Comparison of ENCODE assay signal across 8 cellular contexts in the genomic region with DNA sequence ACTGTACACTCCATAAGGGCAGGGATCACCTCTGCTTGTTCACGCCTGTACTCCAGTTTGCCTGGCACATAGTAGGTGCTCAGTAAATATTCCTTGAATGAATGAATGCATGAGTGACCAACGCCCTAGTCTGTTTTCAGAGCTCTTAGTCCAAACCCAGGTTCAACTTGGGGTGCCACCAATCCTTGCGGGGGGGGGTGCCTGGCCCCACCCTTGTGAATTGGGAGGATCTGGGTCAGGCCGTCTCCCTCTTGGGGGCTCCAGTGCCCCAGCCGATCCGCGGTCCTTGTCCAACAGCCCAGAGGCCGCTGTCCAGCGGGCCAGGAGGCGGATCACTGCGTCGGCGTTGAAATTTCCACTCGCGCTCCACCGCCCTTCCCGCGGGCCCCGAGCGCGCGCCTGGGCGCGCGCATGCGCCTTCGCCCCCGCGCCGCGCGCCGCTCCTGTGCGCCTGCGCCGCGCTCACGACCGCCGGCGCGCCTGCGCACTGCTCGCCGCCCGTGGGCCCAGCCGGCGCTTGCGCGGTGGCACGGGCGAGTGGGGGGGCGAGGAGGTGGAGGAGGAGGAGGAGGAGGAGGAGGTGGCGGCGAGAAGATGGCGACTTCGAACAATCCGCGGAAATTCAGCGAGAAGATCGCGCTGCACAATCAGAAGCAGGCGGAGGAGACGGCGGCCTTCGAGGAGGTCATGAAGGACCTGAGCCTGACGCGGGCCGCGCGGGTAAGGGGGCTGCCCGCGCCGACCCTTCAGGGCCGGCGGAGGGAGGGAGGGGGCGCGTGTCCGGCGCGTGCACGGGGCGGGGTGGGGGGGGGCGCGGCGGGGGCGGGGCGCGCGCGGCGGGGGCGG. TPM values are rescaled to one million over a fixed set of nuclear protein-coding genes. Genes with fewer than 3 reads are reported as not detected.
DNase-seq lines count a peak whose midpoint lies in the region; ATAC-seq and TF ChIP-seq lines count a peak whose summit lies in the region.

A gene with protein sequence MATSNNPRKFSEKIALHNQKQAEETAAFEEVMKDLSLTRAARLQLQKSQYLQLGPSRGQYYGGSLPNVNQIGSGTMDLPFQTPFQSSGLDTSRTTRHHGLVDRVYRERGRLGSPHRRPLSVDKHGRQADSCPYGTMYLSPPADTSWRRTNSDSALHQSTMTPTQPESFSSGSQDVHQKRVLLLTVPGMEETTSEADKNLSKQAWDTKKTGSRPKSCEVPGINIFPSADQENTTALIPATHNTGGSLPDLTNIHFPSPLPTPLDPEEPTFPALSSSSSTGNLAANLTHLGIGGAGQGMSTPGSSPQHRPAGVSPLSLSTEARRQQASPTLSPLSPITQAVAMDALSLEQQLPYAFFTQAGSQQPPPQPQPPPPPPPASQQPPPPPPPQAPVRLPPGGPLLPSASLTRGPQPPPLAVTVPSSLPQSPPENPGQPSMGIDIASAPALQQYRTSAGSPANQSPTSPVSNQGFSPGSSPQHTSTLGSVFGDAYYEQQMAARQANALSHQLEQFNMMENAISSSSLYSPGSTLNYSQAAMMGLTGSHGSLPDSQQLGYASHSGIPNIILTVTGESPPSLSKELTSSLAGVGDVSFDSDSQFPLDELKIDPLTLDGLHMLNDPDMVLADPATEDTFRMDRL (plus strand): TSS at position 572 of the 846 bp plus-strand sequence. CDS start 23 bp downstream, at position 595.

- H3K36me3 Mint-ChIP-seq in activated T-helper 1 cell treated with anti-CD3 and anti-CD28 coated beads, Interleukin-12 subunit alpha, Interleukin-12 subunit beta, Interleukin-2, Interleukin-4 antibody, amounts not matched to agents 30 ng/mL and 10 ng/mL and 1 ng/mL, durations not matched to agents 14 hours and 24 hours and 36 hours (ENCODE audit: low read depth): no peaks in the 10 kb centered on the region
- H3K36me3 Mint-ChIP-seq in naive thymus-derived CD4-positive, alpha-beta T cell: no peaks in the 10 kb centered on the region
- H3K36me3 Mint-ChIP-seq in stimulated activated effector memory CD8-positive, alpha-beta T cell treated with anti-CD3 and anti-CD28 coated beads, Interleukin-12 subunit alpha, Interleukin-12 subunit beta, amount 100 ng/mL, for 72 hours: peaks cover 15% of the 10 kb centered on the region

- DNase-seq in Caki2 (ENCODE audit: low read depth): peak; percentile 83
- peak; percentile 72 for DNase-seq in KG1 (lab: John Stamatoyannopoulos, UW)
- peak; percentile 85 to 94 (median 93) for DNase-seq in Peyer's patch
- peak; percentile 91 for DNase-seq in activated T-helper 1 cell treated with anti-CD3 and anti-CD28 coated beads, Interleukin-12 subunit alpha, Interleukin-12 subunit beta, Interleukin-2, Interleukin-4 antibody, amounts not matched to agents 30 ng/mL and 10 ng/mL and 1 ng/mL, durations not matched to agents 14 hours and 24 hours and 36 hours (ENCODE audit: low spot score)
- DNase-seq in fibroblast of lung (ENCODE audit: low read depth in 2 of 2): peak; percentile 71 to 84
- DNase-seq in naive thymus-derived CD4-positive, alpha-beta T cell: peak; percentile 91 to 98 (median 96)
- peak; percentile 89 to 97 for DNase-seq in stimulated activated effector memory CD8-positive, alpha-beta T cell treated with anti-CD3 and anti-CD28 coated beads, Interleukin-12 subunit alpha, Interleukin-12 subunit beta, amount 100 ng/mL, for 72 hours (ENCODE audit: low spot score in 2 of 2)

- intact Hi-C loops in activated T-helper 1 cell treated with anti-CD3 and anti-CD28 coated beads, Interleukin-12 subunit alpha, Interleukin-12 subunit beta, Interleukin-2, Interleukin-4 antibody, amounts not matched to agents 30 ng/mL and 10 ng/mL and 1 ng/mL, durations not matched to agents 14 hours and 24 hours and 36 hours (cut with micrococcal nuclease): loop anchor here (1.0 to 5.0 kb wide), 2 partner anchors 47 to 96 kb away; a partner anchor contains a TSS
- intact Hi-C loops in naive thymus-derived CD4-positive, alpha-beta T cell (cut with micrococcal nuclease): loop anchor here (1.0 to 5.0 kb wide), 8 partner anchors 18 to 234 kb away; a partner anchor contains a TSS

- H3K27ac ChIP-seq in Peyer's patch (peak within 1 kb of the TSS; percentile 71 to 86 (median 78)), fibroblast of lung (ENCODE audit: insufficient read depth, low read length) (peak within 1 kb of the TSS; percentile 63)
- H3K27ac ChIP-seq in naive thymus-derived CD4-positive, alpha-beta T cell (ENCODE audit: low read depth, low read length): peak within 1 kb of the TSS; percentile 78

- CTCF ChIA-PET in naive thymus-derived CD4-positive, alpha-beta T cell (lab: Charles Lee): no interaction called here

- no peaks in the 10 kb centered on the region for H4K20me1 ChIP-seq in fibroblast of lung (ENCODE audit: control insufficient read depth, extremely low read depth, insufficient read depth, low read length)

- peak within 1 kb of the TSS; percentile 83 for H3K4me3 Mint-ChIP-seq in activated T-helper 1 cell treated with anti-CD3 and anti-CD28 coated beads, Interleukin-12 subunit alpha, Interleukin-12 subunit beta, Interleukin-2, Interleukin-4 antibody, amounts not matched to agents 30 ng/mL and 10 ng/mL and 1 ng/mL, durations not matched to agents 14 hours and 24 hours and 36 hours
- H3K4me3 Mint-ChIP-seq in naive thymus-derived CD4-positive, alpha-beta T cell: peak within 1 kb of the TSS; percentile 80 to 93 (median 87)
- H3K4me3 Mint-ChIP-seq in stimulated activated effector memory CD8-positive, alpha-beta T cell treated with anti-CD3 and anti-CD28 coated beads, Interleukin-12 subunit alpha, Interleukin-12 subunit beta, amount 100 ng/mL, for 72 hours: peak within 1 kb of the TSS; percentile 75

- no peaks in the 10 kb centered on the region for H3K9me3 ChIP-seq in Peyer's patch
- H3K9me3 ChIP-seq in fibroblast of lung (ENCODE audit: control insufficient read depth, insufficient read depth, low read depth, low read length): no peaks in the 10 kb centered on the region
- H3K9me3 ChIP-seq in naive thymus-derived CD4-positive, alpha-beta T cell (ENCODE audit: control insufficient read depth in 2 of 3, low read length in 3 of 3): no peaks in the 10 kb centered on the region

- H3K9me3 Mint-ChIP-seq in activated T-helper 1 cell treated with anti-CD3 and anti-CD28 coated beads, Interleukin-12 subunit alpha, Interleukin-12 subunit beta, Interleukin-2, Interleukin-4 antibody, amounts not matched to agents 30 ng/mL and 10 ng/mL and 1 ng/mL, durations not matched to agents 14 hours and 24 hours and 36 hours: no peaks in the 10 kb centered on the region
- no peaks in the 10 kb centered on the region for H3K9me3 Mint-ChIP-seq in naive thymus-derived CD4-positive, alpha-beta T cell
- H3K9me3 Mint-ChIP-seq in stimulated activated effector memory CD8-positive, alpha-beta T cell treated with anti-CD3 and anti-CD28 coated beads, Interleukin-12 subunit alpha, Interleukin-12 subunit beta, amount 100 ng/mL, for 72 hours: no peaks in the 10 kb centered on the region

- peak within 1 kb of the TSS; percentile 91 for H2AFZ ChIP-seq in fibroblast of lung (ENCODE audit: low read length)

- ATAC-seq in GM21529 (IDR thresholded peaks at IDR 0.05; ENCODE audit: unreplicated experiment): peak; percentile 71
- peak; percentile 94 for ATAC-seq in naive thymus-derived CD4-positive, alpha-beta T cell
- ATAC-seq in stimulated activated effector memory CD8-positive, alpha-beta T cell treated with anti-CD3 and anti-CD28 coated beads, Interleukin-12 subunit alpha, Interleukin-12 subunit beta, amount 100 ng/mL, for 72 hours: peak; percentile 80

- H3K4me3 ChIP-seq in Peyer's patch: peak within 1 kb of the TSS; percentile 53 to 88 (median 64)
- peak within 1 kb of the TSS; percentile 56 to 85 (median 72) for H3K4me3 ChIP-seq in fibroblast of lung (replicated peaks in 1 of 4; ENCODE audit: control extremely low read depth in 1 of 4, insufficient read depth in 1 of 4, low read depth in 3 of 4, low read length in 4 of 4)
- H3K4me3 ChIP-seq in naive thymus-derived CD4-positive, alpha-beta T cell (ENCODE audit: low read length): peak within 1 kb of the TSS; percentile 92

- H3K4me2 ChIP-seq in fibroblast of lung (ENCODE audit: extremely low read depth, insufficient read depth, low read length): peak within 1 kb of the TSS; percentile 99

- H3K9ac ChIP-seq in fibroblast of lung (ENCODE audit: insufficient read depth, low read length): peak within 1 kb of the TSS; percentile 88

- H3K79me2 ChIP-seq in fibroblast of lung (ENCODE audit: control insufficient read depth, insufficient read depth, low read length): peaks cover 7% of the 10 kb centered on the region

- H3K4me1 ChIP-seq in Peyer's patch (peaks cover 0 to 22% (median 10%) of the 10 kb centered on the region in 4 donors), fibroblast of lung (ENCODE audit: control insufficient read depth, extremely low read depth, insufficient read depth, low read length) (peaks cover 9% of the 10 kb centered on the region)
- H3K4me1 ChIP-seq in naive thymus-derived CD4-positive, alpha-beta T cell (ENCODE audit: control insufficient read depth in 2 of 2, insufficient read depth in 2 of 2, low read length in 2 of 2): peaks cover 12 to 16% of the 10 kb centered on the region in 2 donors

- TF ChIP-seq CTCF in Peyer's patch (IDR thresholded peaks at IDR 0.05): no peak
- no peak for TF ChIP-seq CTCF in fibroblast of lung (conservative IDR thresholded peaks at IDR 0.05 in 1 of 2, IDR thresholded peaks at IDR 0.05 in 1 of 2; ENCODE audit: low read depth in 1 of 2, low read length in 2 of 2)

- no peaks in the 10 kb centered on the region for H3K36me3 ChIP-seq in Peyer's patch
- H3K36me3 ChIP-seq in fibroblast of lung (ENCODE audit: control insufficient read depth, insufficient read depth, low read length): no peaks in the 10 kb centered on the region
- peaks cover 0 to 4% (median 0%) of the 10 kb centered on the region in 3 experiments for H3K36me3 ChIP-seq in naive thymus-derived CD4-positive, alpha-beta T cell (ENCODE audit: control insufficient read depth in 2 of 3, insufficient read depth in 3 of 3, low read length in 3 of 3)

- peak within 1 kb of the TSS; percentile 80 for H3K27ac Mint-ChIP-seq in activated T-helper 1 cell treated with anti-CD3 and anti-CD28 coated beads, Interleukin-12 subunit alpha, Interleukin-12 subunit beta, Interleukin-2, Interleukin-4 antibody, amounts not matched to agents 30 ng/mL and 10 ng/mL and 1 ng/mL, durations not matched to agents 14 hours and 24 hours and 36 hours
- H3K27ac Mint-ChIP-seq in naive thymus-derived CD4-positive, alpha-beta T cell: peak within 1 kb of the TSS; percentile 31 to 94 (median 90)
- peak within 1 kb of the TSS; percentile 89 for H3K27ac Mint-ChIP-seq in stimulated activated effector memory CD8-positive, alpha-beta T cell treated with anti-CD3 and anti-CD28 coated beads, Interleukin-12 subunit alpha, Interleukin-12 subunit beta, amount 100 ng/mL, for 72 hours

- H3K27me3 ChIP-seq in Peyer's patch (no peaks in the 10 kb centered on the region), fibroblast of lung (ENCODE audit: control insufficient read depth, insufficient read depth, low read length) (no peaks in the 10 kb centered on the region)
- no peaks in the 10 kb centered on the region for H3K27me3 ChIP-seq in naive thymus-derived CD4-positive, alpha-beta T cell (ENCODE audit: control insufficient read depth in 2 of 2, insufficient read depth in 2 of 2, low read length in 2 of 2)

- in situ Hi-C loops in Caki2 (cut with HindIII; ENCODE audit: low pct_unique_long_range_greater_than_20kb, low sequenced_read_pairs): no loop called here

- POLR2A ChIA-PET in naive thymus-derived CD4-positive, alpha-beta T cell (lab: Charles Lee): interaction anchor here (0.6 to 3.4 kb wide), 6 partner anchors 10 to 148 kb away, joined by 4 to 17 read pairs (median 5); a partner anchor contains a TSS

- H3K27me3 Mint-ChIP-seq in activated T-helper 1 cell treated with anti-CD3 and anti-CD28 coated beads, Interleukin-12 subunit alpha, Interleukin-12 subunit beta, Interleukin-2, Interleukin-4 antibody, amounts not matched to agents 30 ng/mL and 10 ng/mL and 1 ng/mL, durations not matched to agents 14 hours and 24 hours and 36 hours (ENCODE audit: insufficient read depth): peaks cover 2% of the 10 kb centered on the region
- peaks cover 0 to 3% (median 0%) of the 10 kb centered on the region in 5 donors for H3K27me3 Mint-ChIP-seq in naive thymus-derived CD4-positive, alpha-beta T cell

- peak in 1 of 2 donors; percentile 66 for TF ChIP-seq POLR2A in Peyer's patch (IDR thresholded peaks at IDR 0.05)

- peaks cover 6% of the 10 kb centered on the region for H3K4me1 Mint-ChIP-seq in activated T-helper 1 cell treated with anti-CD3 and anti-CD28 coated beads, Interleukin-12 subunit alpha, Interleukin-12 subunit beta, Interleukin-2, Interleukin-4 antibody, amounts not matched to agents 30 ng/mL and 10 ng/mL and 1 ng/mL, durations not matched to agents 14 hours and 24 hours and 36 hours (ENCODE audit: low read depth)
- H3K4me1 Mint-ChIP-seq in naive thymus-derived CD4-positive, alpha-beta T cell: peaks cover 6 to 45% (median 27%) of the 10 kb centered on the region in 7 donors
- peaks cover 17% of the 10 kb centered on the region for H3K4me1 Mint-ChIP-seq in stimulated activated effector memory CD8-positive, alpha-beta T cell treated with anti-CD3 and anti-CD28 coated beads, Interleukin-12 subunit alpha, Interleukin-12 subunit beta, amount 100 ng/mL, for 72 hours

RNA-seq across cellular contexts. Expression of the gene that starts here (rescaled TPM):
- 1.6 and 4.5 TPM in 2 replicates for total RNA-seq in Caki2 (2014; rRNA removed; shearing (Covaris generic); ENCODE audit: low replicate concordance)
- 10 to 100 TPM in 2 of 4 donors, 1 to 10 TPM in 2; 5.1 to 21.5 (median 9.4) TPM for total RNA-seq in Peyer's patch
- 6.1 and 7.6 TPM in 2 replicates for total RNA-seq in activated T-helper 1 cell treated with anti-CD3 and anti-CD28 coated beads, Interleukin-12 subunit alpha, Interleukin-12 subunit beta, Interleukin-2, Interleukin-4 antibody, amounts not matched to agents 30 ng/mL and 10 ng/mL and 1 ng/mL, durations not matched to agents 14 hours and 24 hours and 36 hours
- 2.0 and 2.1 TPM in 2 replicates for total RNA-seq in fibroblast of lung
- polyA plus RNA-seq in fibroblast of lung: 1.2 and 2.2 TPM in 2 replicates
- 6.5 and 8.6 TPM in 2 replicates for polyA plus RNA-seq in fibroblast of lung (2012)
- polyA minus RNA-seq in fibroblast of lung (ENCODE audit: low replicate concordance): 3.1 and 4.5 TPM in 2 replicates
- total RNA-seq in naive thymus-derived CD4-positive, alpha-beta T cell: 10 to 100 TPM in 4 of 5 experiments, 1 to 10 TPM in 1; 8.4 to 23.4 (median 22.3) TPM
- 1 to 10 TPM in 1 of 2 donors, under 1 TPM in 1; 0.97 to 1.7 TPM for polyA plus RNA-seq in naive thymus-derived CD4-positive, alpha-beta T cell

Comparison
In these comparisons a context has a peak if more than half of its experiments do, and no peak if none do; other contexts are left out.
1. Peak in every context shown above with its lines: DNase-seq, ATAC-seq, H3K4me3 ChIP-seq and H3K27ac ChIP-seq.